In the genomic region with DNA sequence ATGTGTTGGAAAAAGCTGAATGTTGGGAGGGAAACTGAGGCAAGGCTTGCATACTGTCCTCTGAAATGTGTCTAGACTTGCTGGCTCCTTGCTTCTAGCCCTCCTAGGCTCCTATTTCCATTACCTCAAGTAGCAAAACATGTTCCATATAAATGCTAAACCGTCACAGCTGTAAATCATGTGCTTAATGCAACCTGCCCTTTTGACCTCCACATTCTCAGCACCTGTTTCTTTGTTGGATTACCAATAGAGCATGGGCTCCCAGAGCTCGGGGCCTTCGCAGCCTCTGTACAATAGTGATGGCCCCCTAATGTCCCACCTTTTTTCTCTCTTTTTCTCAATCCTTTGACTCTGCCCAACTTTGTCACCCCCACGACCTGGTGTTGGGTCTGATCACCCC, we compare ENCODE assay signal across 1 cellular context.
TF ChIP-seq lines count a peak whose summit lies in the region.

No MANE protein-coding gene starts in this region.

TF ChIP-seq in H1, 55 proteins besides CTCF, POLR2A, EP300 and RAD21:
- TF ChIP-seq, protein P1, sequence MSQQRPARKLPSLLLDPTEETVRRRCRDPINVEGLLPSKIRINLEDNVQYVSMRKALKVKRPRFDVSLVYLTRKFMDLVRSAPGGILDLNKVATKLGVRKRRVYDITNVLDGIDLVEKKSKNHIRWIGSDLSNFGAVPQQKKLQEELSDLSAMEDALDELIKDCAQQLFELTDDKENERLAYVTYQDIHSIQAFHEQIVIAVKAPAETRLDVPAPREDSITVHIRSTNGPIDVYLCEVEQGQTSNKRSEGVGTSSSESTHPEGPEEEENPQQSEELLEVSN (IDR thresholded peaks at IDR 0.05), result no peak
- 0 out of 2 replicates have a peak, but pooled peaks have one; percentile 8 for TF ChIP-seq TCF12 (IDR thresholded peaks at IDR 0.05; ENCODE audit: low read depth, low read length)
